8 cellular contexts compared by ENCODE assay signal in the genomic region with DNA sequence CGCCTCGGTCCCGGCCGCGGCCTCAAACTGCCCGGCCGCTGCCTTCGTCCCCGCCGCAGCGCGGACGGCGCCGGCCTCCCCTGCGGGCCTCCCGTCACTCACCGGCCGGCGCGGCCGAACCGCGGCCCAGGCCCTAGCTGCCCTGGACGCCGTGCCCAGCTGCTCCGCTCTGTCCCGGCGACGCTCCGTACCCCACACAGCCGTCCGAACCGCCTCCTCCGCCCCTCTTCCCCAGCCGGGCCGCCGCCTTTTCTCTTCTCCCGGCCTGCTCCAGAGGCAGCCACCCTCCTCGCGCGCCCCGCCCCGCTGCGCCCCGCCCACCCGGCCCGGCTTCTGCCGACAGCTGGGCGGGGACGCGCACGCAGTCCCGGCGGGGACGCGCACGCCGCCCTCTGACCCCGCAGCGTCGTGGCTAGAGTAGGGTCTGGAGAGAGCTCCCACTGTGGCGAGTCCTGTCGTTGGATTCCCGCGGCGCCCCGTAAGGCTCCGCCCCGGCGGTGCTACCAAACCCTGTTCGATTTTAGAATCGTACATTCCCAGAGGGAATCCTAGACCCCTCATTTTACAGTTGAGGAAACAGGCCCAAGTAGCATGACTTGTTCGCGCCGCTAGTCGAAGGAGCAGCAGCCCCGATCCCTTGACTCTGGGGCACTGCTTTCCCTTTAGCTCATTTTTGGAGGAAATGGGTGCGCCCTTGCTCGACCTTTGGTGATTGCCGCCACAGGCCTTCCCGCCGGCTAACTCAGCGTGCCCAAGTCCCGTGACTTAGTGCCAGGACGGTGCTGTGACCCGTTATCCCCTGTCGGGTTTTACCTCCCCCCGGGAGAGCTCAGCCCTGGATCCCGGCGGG. TPM values are rescaled to one million over a fixed set of nuclear protein-coding genes. Genes with fewer than 3 reads are reported as not detected.
DNase-seq lines count a peak whose midpoint lies in the region; ATAC-seq and TF ChIP-seq lines count a peak whose summit lies in the region.

A gene with protein sequence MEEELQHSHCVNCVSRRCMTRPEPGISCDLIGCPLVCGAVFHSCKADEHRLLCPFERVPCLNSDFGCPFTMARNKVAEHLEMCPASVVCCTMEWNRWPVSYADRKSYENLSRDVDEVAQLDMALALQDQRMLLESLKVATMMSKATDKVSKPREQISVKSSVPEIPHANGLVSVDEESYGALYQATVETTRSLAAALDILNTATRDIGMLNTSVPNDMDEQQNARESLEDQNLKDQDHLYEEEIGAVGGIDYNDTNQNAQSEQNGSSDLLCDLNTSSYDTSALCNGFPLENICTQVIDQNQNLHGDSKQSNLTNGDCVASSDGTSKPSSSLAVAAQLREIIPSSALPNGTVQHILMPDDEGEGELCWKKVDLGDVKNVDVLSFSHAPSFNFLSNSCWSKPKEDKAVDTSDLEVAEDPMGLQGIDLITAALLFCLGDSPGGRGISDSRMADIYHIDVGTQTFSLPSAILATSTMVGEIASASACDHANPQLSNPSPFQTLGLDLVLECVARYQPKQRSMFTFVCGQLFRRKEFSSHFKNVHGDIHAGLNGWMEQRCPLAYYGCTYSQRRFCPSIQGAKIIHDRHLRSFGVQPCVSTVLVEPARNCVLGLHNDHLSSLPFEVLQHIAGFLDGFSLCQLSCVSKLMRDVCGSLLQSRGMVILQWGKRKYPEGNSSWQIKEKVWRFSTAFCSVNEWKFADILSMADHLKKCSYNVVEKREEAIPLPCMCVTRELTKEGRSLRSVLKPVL (minus strand): TSS at position 295 of the 850 bp plus-strand sequence. CDS start 8,390 bp downstream, outside the sequence.

- H3K9me2 ChIP-seq in MM.1S (replicated peaks; ENCODE audit: insufficient read depth, low read length), result no peaks in the 10 kb centered on the region

- TF ChIP-seq POLR2A in testis (IDR thresholded peaks at IDR 0.05), result peak; percentile 77

- H3F3A ChIP-seq in MM.1S (ENCODE audit: insufficient read depth, low read length), result peaks cover 5% of the 10 kb centered on the region; the same call in 1 of the 2 replicates

- H3K4me1 Mint-ChIP-seq in activated naive CD4-positive, alpha-beta T cell treated with anti-CD3 and anti-CD28 coated beads, Interleukin-2, amount 10 ng/mL, durations not matched to agents 7 days and 5 days, result peaks cover 28% of the 10 kb centered on the region

- H3K4me1 ChIP-seq in MM.1S (ENCODE audit: low read length) (peaks cover under 1% of the 10 kb centered on the region; the same call in 1 of the 2 replicates), SJSA1 (replicated peaks) (peaks cover 11% of the 10 kb centered on the region), testis (peaks cover 13% of the 10 kb centered on the region)

- H4K20me1 ChIP-seq in MM.1S (ENCODE audit: insufficient read depth, low read length), result no peaks in the 10 kb centered on the region

- peak within 1 kb of the TSS; percentile 69 for H3K4me2 ChIP-seq in MM.1S (ENCODE audit: low read depth, low read length)

- H3K27me3 ChIP-seq in MM.1S (replicated peaks; ENCODE audit: insufficient read depth, low read length) (no peaks in the 10 kb centered on the region), SJSA1 (replicated peaks) (no peaks in the 10 kb centered on the region), testis (no peaks in the 10 kb centered on the region)

- H3K27me3 Mint-ChIP-seq in activated naive CD4-positive, alpha-beta T cell treated with anti-CD3 and anti-CD28 coated beads, Interleukin-2, amount 10 ng/mL, durations not matched to agents 7 days and 5 days, result no peaks in the 10 kb centered on the region

- H3K36me3 Mint-ChIP-seq in activated naive CD4-positive, alpha-beta T cell treated with anti-CD3 and anti-CD28 coated beads, Interleukin-2, amount 10 ng/mL, durations not matched to agents 7 days and 5 days, result peaks cover 10% of the 10 kb centered on the region

- peak within 1 kb of the TSS; percentile 73 for H3K27ac ChIP-seq in MM.1S (ENCODE audit: low read length)
- H3K27ac ChIP-seq in SJSA1, result peak within 1 kb of the TSS; percentile 81
- H3K27ac ChIP-seq in testis, result peak within 1 kb of the TSS; percentile 93 to 95

- no peaks in the 10 kb centered on the region for H3K9me3 Mint-ChIP-seq in activated naive CD4-positive, alpha-beta T cell treated with anti-CD3 and anti-CD28 coated beads, Interleukin-2, amount 10 ng/mL, durations not matched to agents 7 days and 5 days

- CTCF ChIA-PET in activated naive CD4-positive, alpha-beta T cell treated with anti-CD3 and anti-CD28 coated beads, Interleukin-2, amount 10 ng/mL, durations not matched to agents 7 days and 5 days (lab: Charles Lee), result interaction anchor here (1.6 to 2.2 kb wide), 2 partner anchors 76 to 79 kb away, joined by 6 to 13 read pairs; partner anchors contain the start of gene EPM2A

- no peaks in the 10 kb centered on the region for H3K36me3 ChIP-seq in MM.1S (replicated peaks; ENCODE audit: insufficient read depth, low read length)
- H3K36me3 ChIP-seq in SJSA1, result peaks cover 6% of the 10 kb centered on the region; the same call in 1 of the 2 replicates
- H3K36me3 ChIP-seq in testis (ENCODE audit: low read depth, missing control alignments), result no peaks in the 10 kb centered on the region

- peak within 1 kb of the TSS; percentile 92 for H3K4me3 Mint-ChIP-seq in activated naive CD4-positive, alpha-beta T cell treated with anti-CD3 and anti-CD28 coated beads, Interleukin-2, amount 10 ng/mL, durations not matched to agents 7 days and 5 days

- peaks cover 42% of the 10 kb centered on the region for H3K79me2 ChIP-seq in MM.1S (ENCODE audit: low read length)

- WGBS in testis, 2 donors, result 0% methylated on average over 22 to 74 of the region's 91 CpGs

- H3K9ac ChIP-seq in MM.1S (ENCODE audit: low read length), result peak within 1 kb of the TSS; percentile 74

- H3K9me3 ChIP-seq in MM.1S (replicated peaks; ENCODE audit: insufficient read depth, low read length), result no peaks in the 10 kb centered on the region
- H3K9me3 ChIP-seq in SJSA1 (replicated peaks), result no peaks in the 10 kb centered on the region
- no peaks in the 10 kb centered on the region for H3K9me3 ChIP-seq in testis

- peak within 1 kb of the TSS; percentile 94 for H3K27ac Mint-ChIP-seq in activated naive CD4-positive, alpha-beta T cell treated with anti-CD3 and anti-CD28 coated beads, Interleukin-2, amount 10 ng/mL, durations not matched to agents 7 days and 5 days

- H3K4me3 ChIP-seq in MM.1S (ENCODE audit: low read length) (peak within 1 kb of the TSS; percentile 80), SJSA1 (peak within 1 kb of the TSS; percentile 91), testis (peak within 1 kb of the TSS; percentile 76 to 83)

- peak within 1 kb of the TSS; percentile 88 for H2AFZ ChIP-seq in MM.1S (ENCODE audit: low read length)

- DNase-seq in GM03348 (ENCODE audit: low spot score) (peak; percentile 96), HCEC 1CT (peak; percentile 84), MM.1S (peak; percentile 76), SJSA1 (ENCODE audit: low read depth in 1 of 2, low spot score in 2 of 2) (peak; percentile 77 to 93), globus pallidus (ENCODE audit: low spot score) (peak; percentile 91), omental fat pad (ENCODE audit: low spot score) (peak; percentile 75), testis (peak; percentile 93)
- DNase-seq in activated naive CD4-positive, alpha-beta T cell treated with anti-CD3 and anti-CD28 coated beads, Interleukin-2, amount 10 ng/mL, durations not matched to agents 7 days and 5 days, result peak; percentile 88

- intact Hi-C loops in testis (cut with DNase I; ENCODE audit: low total_unique reads), result no loop called here

- 0 out of 2 replicates have a peak, but pooled peaks have one; percentile 4 for TF ChIP-seq CTCF in MM.1S (IDR thresholded peaks at IDR 0.05; ENCODE audit: low read length)
- TF ChIP-seq CTCF in omental fat pad (IDR thresholded peaks at IDR 0.05), result no peak
- peak in 2 of 3 experiments; percentile 30 to 38 for TF ChIP-seq CTCF in testis (IDR thresholded peaks at IDR 0.05)

- ATAC-seq in omental fat pad (ENCODE audit: low FRiP score), result peak; percentile 97

RNA-seq across cellular contexts. Expression of the gene that starts here (rescaled TPM):
- total RNA-seq in SJSA1 (2014; rRNA removed; shearing (Covaris generic)), result 9.5 and 10.4 TPM in 2 replicates
- total RNA-seq in omental fat pad, result 10 to 100 TPM in 2 of 4 donors, 1 to 10 TPM in 2; 7.2 to 12.6 (median 10.4) TPM
- 10 to 100 TPM; 10.8 to 13.4 TPM for total RNA-seq in testis
- polyA plus RNA-seq in testis (ENCODE audit: insufficient read depth, low read depth, low replicate concordance), result 11.6 TPM

Comparison
In these comparisons a context has a peak if more than half of its experiments do, and no peak if none do; other contexts are left out.
1. Peak in every context shown above with its lines: DNase-seq, ATAC-seq, H3K4me3 ChIP-seq and H3K27ac ChIP-seq.
2. CTCF ChIP-seq: peak in MM.1S (single experiment) and testis (2 of 3); none in omental fat pad (0 of 3).